1 cellular context compared by ENCODE assay signal in genomic region chr19:11767633-11768133, GRCh38.
TF ChIP-seq lines count a peak whose summit lies in the region.

No MANE protein-coding gene starts in this region.

TF ChIP-seq in HepG2, 621 proteins besides CTCF, POLR2A, EP300 and RAD21 (continued from another document and continues in another):
- TF ChIP-seq IKZF1 (IDR thresholded peaks at IDR 0.05): no peak
- TF ChIP-seq SMAD9 (CRISPR knock-in tag; IDR thresholded peaks at IDR 0.05): no peak
- no peak for TF ChIP-seq ZNF704 (CRISPR knock-in tag; IDR thresholded peaks at IDR 0.05; ENCODE audit: borderline replicate concordance)
- peak; percentile 34; the same call in 1 of the 2 replicates for TF ChIP-seq WIZ (CRISPR knock-in tag; IDR thresholded peaks at IDR 0.05)
- peak; percentile 66; the same call in 1 of the 2 replicates for TF ChIP-seq MYC (CRISPR knock-in tag; IDR thresholded peaks at IDR 0.05; ENCODE audit: borderline replicate concordance)
- TF ChIP-seq FOSL2 (CRISPR knock-in tag; IDR thresholded peaks at IDR 0.05): peak; percentile 38; the same call in 1 of the 2 replicates
- TF ChIP-seq ZFX (CRISPR knock-in tag; IDR thresholded peaks at IDR 0.05; ENCODE audit: low read depth): 0 out of 2 replicates have a peak, but pooled peaks have one; percentile 20
- peak; percentile 44; the same call in 1 of the 2 replicates for TF ChIP-seq RXRB (CRISPR knock-in tag; IDR thresholded peaks at IDR 0.05; ENCODE audit: borderline replicate concordance)
- TF ChIP-seq IKZF5 (CRISPR knock-in tag; IDR thresholded peaks at IDR 0.05): peak; percentile 60; the same call in 1 of the 2 replicates
- peak; percentile 64; the same call in 1 of the 2 replicates for TF ChIP-seq ZNF232 (CRISPR knock-in tag; IDR thresholded peaks at IDR 0.05; ENCODE audit: borderline replicate concordance)
- TF ChIP-seq MED13 (CRISPR knock-in tag; IDR thresholded peaks at IDR 0.05): no peak
- 0 out of 2 replicates have a peak, but pooled peaks have one; percentile 38 for TF ChIP-seq ZBED4 (CRISPR knock-in tag; IDR thresholded peaks at IDR 0.05; ENCODE audit: borderline replicate concordance)
- TF ChIP-seq ZFP37 (CRISPR knock-in tag; IDR thresholded peaks at IDR 0.05; ENCODE audit: borderline replicate concordance): 0 out of 2 replicates have a peak, but pooled peaks have one; percentile 54
- TF ChIP-seq ZNF761 (CRISPR knock-in tag; conservative IDR thresholded peaks at IDR 0.05): peak; percentile 48; the same call in 1 of the 2 replicates
- no peak for TF ChIP-seq ZNF660 (CRISPR knock-in tag; IDR thresholded peaks at IDR 0.05; ENCODE audit: borderline replicate concordance, low read depth)
- TF ChIP-seq SMYD3 (CRISPR knock-in tag; IDR thresholded peaks at IDR 0.05): no peak
- no peak for TF ChIP-seq ZNF703 (CRISPR knock-in tag; IDR thresholded peaks at IDR 0.05; ENCODE audit: borderline replicate concordance)
- TF ChIP-seq ZSCAN25 (CRISPR knock-in tag; IDR thresholded peaks at IDR 0.05): no peak
- TF ChIP-seq POLR2AphosphoS5 (IDR thresholded peaks at IDR 0.05; ENCODE audit: low read depth, low read length): peak; percentile 67
- TF ChIP-seq ZNF12 (CRISPR knock-in tag; IDR thresholded peaks at IDR 0.05): 0 out of 2 replicates have a peak, but pooled peaks have one; percentile 20
- no peak for TF ChIP-seq NCOR1 (IDR thresholded peaks at IDR 0.05; ENCODE audit: borderline replicate concordance, low read length)
- no peak for TF ChIP-seq AGO1 (IDR thresholded peaks at IDR 0.05; ENCODE audit: low read depth, low read length, poor library complexity, severe bottlenecking)
- no peak for TF ChIP-seq ZBTB43 (CRISPR knock-in tag; conservative IDR thresholded peaks at IDR 0.05)
- TF ChIP-seq GATAD2A (CRISPR knock-in tag; IDR thresholded peaks at IDR 0.05): peak; percentile 56; the same call in 1 of the 2 replicates
- TF ChIP-seq CBX1 (IDR thresholded peaks at IDR 0.05; ENCODE audit: low read depth): no peak
- TF ChIP-seq DMAP1 (CRISPR knock-in tag; IDR thresholded peaks at IDR 0.05): no peak
- TF ChIP-seq ZNF841 (CRISPR knock-in tag; IDR thresholded peaks at IDR 0.05; ENCODE audit: borderline replicate concordance): no peak
- TF ChIP-seq TFDP1 (CRISPR knock-in tag; IDR thresholded peaks at IDR 0.05; ENCODE audit: borderline replicate concordance): peak; percentile 37; the same call in 1 of the 2 replicates
- TF ChIP-seq NFIB (CRISPR knock-in tag; IDR thresholded peaks at IDR 0.05; ENCODE audit: borderline replicate concordance): no peak
- no peak for TF ChIP-seq SNAPC5 (CRISPR knock-in tag; IDR thresholded peaks at IDR 0.05; ENCODE audit: borderline replicate concordance)
- no peak for TF ChIP-seq MTF1 (CRISPR knock-in tag; IDR thresholded peaks at IDR 0.05)
- TF ChIP-seq AGO2 (optimal IDR thresholded peaks at IDR 0.05; ENCODE audit: low read depth, low read length): peak; percentile 1
- TF ChIP-seq MYPOP (CRISPR knock-in tag; IDR thresholded peaks at IDR 0.05): peak; percentile 14; the same call in 1 of the 2 replicates
- TF ChIP-seq ZNF331 (CRISPR knock-in tag; IDR thresholded peaks at IDR 0.05): peak; percentile 50; the same call in 1 of the 2 replicates
- TF ChIP-seq ETV6 (CRISPR knock-in tag; conservative IDR thresholded peaks at IDR 0.05): no peak
- TF ChIP-seq LBX2 (CRISPR knock-in tag; IDR thresholded peaks at IDR 0.05; ENCODE audit: borderline replicate concordance): no peak
- no peak for TF ChIP-seq FOXK1 (CRISPR knock-in tag; IDR thresholded peaks at IDR 0.05; ENCODE audit: borderline replicate concordance, low read depth)
- peak; percentile 26 for TF ChIP-seq FOXA3 (CRISPR knock-in tag; IDR thresholded peaks at IDR 0.05)
- TF ChIP-seq SIN3A (IDR thresholded peaks at IDR 0.05; ENCODE audit: borderline replicate concordance, low read depth, low read length): peak; percentile 69; the same call in 1 of the 2 replicates
- TF ChIP-seq ZBTB7B (CRISPR knock-in tag; IDR thresholded peaks at IDR 0.05): peak; percentile 31; the same call in 1 of the 2 replicates
- 0 out of 2 replicates have a peak, but pooled peaks have one; percentile 24 for TF ChIP-seq ZNF580 (CRISPR knock-in tag; IDR thresholded peaks at IDR 0.05; ENCODE audit: borderline replicate concordance, low read depth)
- no peak for TF ChIP-seq FOXM1 (CRISPR knock-in tag; IDR thresholded peaks at IDR 0.05)
- peak; percentile 57; the same call in 1 of the 2 replicates for TF ChIP-seq PATZ1 (CRISPR knock-in tag; IDR thresholded peaks at IDR 0.05)
- peak; percentile 69; the same call in 1 of the 2 replicates for TF ChIP-seq ERF (CRISPR knock-in tag; IDR thresholded peaks at IDR 0.05)
- TF ChIP-seq ZNF230 (CRISPR knock-in tag; IDR thresholded peaks at IDR 0.05): 0 out of 2 replicates have a peak, but pooled peaks have one; percentile 6
- peak; percentile 40; the same call in 1 of the 2 replicates for TF ChIP-seq AHR (CRISPR knock-in tag; IDR thresholded peaks at IDR 0.05)
- TF ChIP-seq PLRG1 (conservative IDR thresholded peaks at IDR 0.05): no peak
- TF ChIP-seq DMTF1 (CRISPR knock-in tag; IDR thresholded peaks at IDR 0.05): no peak
- TF ChIP-seq ZNF772 (CRISPR knock-in tag; IDR thresholded peaks at IDR 0.05): 0 out of 2 replicates have a peak, but pooled peaks have one; percentile 50
- no peak for TF ChIP-seq FOXC1 (CRISPR knock-in tag; IDR thresholded peaks at IDR 0.05; ENCODE audit: borderline replicate concordance)
- TF ChIP-seq PTBP1 (IDR thresholded peaks at IDR 0.05; ENCODE audit: low read depth, low read length, poor library complexity, severe bottlenecking): no peak
